Comparison of ENCODE assay signal across 18 cellular contexts in the genomic region with DNA sequence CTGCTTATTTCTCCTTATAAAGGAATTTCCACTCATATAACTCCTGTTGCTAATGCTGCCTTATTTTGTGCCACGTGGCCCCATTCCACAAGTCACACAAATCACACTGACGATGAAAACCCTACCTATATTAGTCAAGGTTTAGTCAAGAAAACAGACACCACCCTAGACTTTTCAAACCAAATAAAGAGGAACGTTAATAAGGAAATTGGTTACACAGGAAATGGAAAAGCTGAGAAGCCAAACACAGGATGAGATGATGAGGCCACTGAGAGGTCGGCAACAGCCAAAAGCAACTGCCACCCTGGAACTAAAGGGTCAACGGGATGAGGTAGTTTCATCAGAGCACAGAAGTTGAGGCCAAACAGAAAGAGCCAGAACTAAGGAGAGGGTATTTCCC. TPM values are rescaled to one million over a fixed set of nuclear protein-coding genes. Genes with fewer than 3 reads are reported as not detected.
DNase-seq lines count a peak whose midpoint lies in the region; ATAC-seq, FAIRE-seq and TF ChIP-seq lines count a peak whose summit lies in the region.
"Had no signal": no experiment of that assay in that cellular context is flagged by ENCODE, and none has a peak within 500 bp of the region (broad histone marks: within the 10 kb centered on the region; RNA-seq: fewer than 3 reads in every experiment).

No MANE protein-coding gene starts in this region.

- H3F3A ChIP-seq in PC-3 (ENCODE audit: low read length, unreplicated experiment), result no peaks in the 10 kb centered on the region

- no peak for TF ChIP-seq CTCF in PC-3 (conservative IDR thresholded peaks at IDR 0.05; ENCODE audit: low read depth, low read length)
- TF ChIP-seq CTCF in endothelial cell of umbilical vein (IDR thresholded peaks at IDR 0.05; ENCODE audit: extremely low read depth in 1 of 2, insufficient read depth in 1 of 2, low read depth in 1 of 2, low read length in 2 of 2), result no peak

- H3K36me3 ChIP-seq in BLaER1, result no peaks in the 10 kb centered on the region
- H3K36me3 ChIP-seq in PC-3 (ENCODE audit: low read depth, low read length), result no peaks in the 10 kb centered on the region
- H3K36me3 ChIP-seq in endothelial cell of umbilical vein (ENCODE audit: control insufficient read depth in 2 of 2, extremely low read depth in 1 of 2, insufficient read depth in 2 of 2, low read length in 2 of 2), result no peaks in the 10 kb centered on the region

- CTCF ChIA-PET in PC-3 (lab: Charles Lee) (no interaction called here), endothelial cell of umbilical vein (lab: Charles Lee) (interaction anchor here (1.5 kb wide), 1 partner anchor 38 kb away, joined by 5 read pairs; no protein-coding TSS in a partner anchor)

- H3K4me2 ChIP-seq in BLaER1 (peak overlapping the region; percentile 64), PC-3 (ENCODE audit: low read length) (no peak overlapping the region), endothelial cell of umbilical vein (ENCODE audit: insufficient read depth, low read length) (no peak overlapping the region)

- intact Hi-C loops in PC-3 (cut with micrococcal nuclease), result no loop called here
- intact Hi-C loops in endothelial cell of umbilical vein (cut with micrococcal nuclease), result no loop called here

- no peak for TF ChIP-seq POLR2A in endothelial cell of umbilical vein (IDR thresholded peaks at IDR 0.05; ENCODE audit: low read depth, low read length)

- no peak for FAIRE-seq in endothelial cell of umbilical vein (lab: Jason Lieb, UNC)
- FAIRE-seq: colon, G401.6, GM18507, H54 had no signal

- H3K9ac ChIP-seq in BLaER1, result no peak overlapping the region
- no peak overlapping the region; the same call in 1 of the 2 replicates for H3K9ac ChIP-seq in PC-3 (ENCODE audit: low read length)
- no peak overlapping the region for H3K9ac ChIP-seq in endothelial cell of umbilical vein (replicated peaks; ENCODE audit: extremely low read depth, insufficient read depth, low read length)

- H3K27ac ChIP-seq in BLaER1 (peak overlapping the region; percentile 67), PC-3 (ENCODE audit: low read length) (peak overlapping the region; percentile 48), endothelial cell of umbilical vein (ENCODE audit: insufficient read depth, low read depth, low read length) (no peak overlapping the region)

- H3K27me3 ChIP-seq in BLaER1 (no peaks in the 10 kb centered on the region), PC-3 (ENCODE audit: low read length) (no peaks in the 10 kb centered on the region), endothelial cell of umbilical vein (ENCODE audit: control insufficient read depth in 2 of 2, insufficient read depth in 2 of 2, low read length in 2 of 2) (no peaks in the 10 kb centered on the region)

- BruUV-seq in PC-3 (replicated peaks; lab: Mats Ljungman, UMichigan), result no TSS peak
- BruUV-seq in endothelial cell of umbilical vein (replicated peaks; lab: Mats Ljungman, UMichigan), result no TSS peak

- H2AFZ ChIP-seq in PC-3 (ENCODE audit: low read length) (peak overlapping the region; percentile 34; the same call in 1 of the 2 replicates), endothelial cell of umbilical vein (ENCODE audit: low read depth, low read length) (peak overlapping the region; percentile 23)

- POLR2A ChIA-PET in PC-3 (lab: Charles Lee; ENCODE audit: unreplicated experiment) (no interaction called here), endothelial cell of umbilical vein (lab: Charles Lee) (no interaction called here)

- H3K79me2 ChIP-seq in PC-3 (ENCODE audit: low read length), result no peaks in the 10 kb centered on the region
- no peaks in the 10 kb centered on the region for H3K79me2 ChIP-seq in endothelial cell of umbilical vein (ENCODE audit: control insufficient read depth, insufficient read depth, low read length)

- no peaks in the 10 kb centered on the region for H3K9me2 ChIP-seq in PC-3 (replicated peaks; ENCODE audit: low read length)

- DNase-seq in ELR (ENCODE audit: low read depth) (peak; percentile 4), PC-3 (peak; percentile 44), endothelial cell of umbilical vein (ENCODE audit: low read depth, low spot score) (peak; percentile 33), hepatic stellate cell (ENCODE audit: low spot score) (no peak), NCI-H1048 (lab: John Stamatoyannopoulos, UW) (no peak)
- DNase-seq: activated CD8-positive, alpha-beta memory T cell treated with anti-CD3 and anti-CD28 coated beads, Interleukin-2, amount 50 U/mL, for 4 hours; CD8-positive, alpha-beta T cell; NCI-H1092; nucleus accumbens; substantia nigra; T1000 had no signal

- H4K20me1 ChIP-seq in BLaER1 (no peaks in the 10 kb centered on the region), PC-3 (ENCODE audit: low read length) (no peaks in the 10 kb centered on the region), endothelial cell of umbilical vein (replicated peaks; ENCODE audit: control insufficient read depth, extremely low read depth, insufficient read depth, low read length) (no peaks in the 10 kb centered on the region)

- peaks cover 20% of the 10 kb centered on the region for H3K4me1 ChIP-seq in BLaER1
- peaks cover 17% of the 10 kb centered on the region for H3K4me1 ChIP-seq in PC-3 (ENCODE audit: insufficient read depth, low read length)
- no peaks in the 10 kb centered on the region for H3K4me1 ChIP-seq in endothelial cell of umbilical vein (ENCODE audit: control insufficient read depth, extremely low read depth, insufficient read depth, low read length)

- dilution Hi-C loops in endothelial cell of umbilical vein (cut with MboI; ENCODE audit: extremely low pct_ligation_motif_present, low sequenced_read_pairs), result no loop called here

- ATAC-seq in PC-3, result peak; percentile 49
- ATAC-seq in GM21825 (IDR thresholded peaks at IDR 0.05; ENCODE audit: unreplicated experiment), result no peak
- ATAC-seq: CD8-positive, alpha-beta T cell had no signal

- H3K9me3 ChIP-seq in BLaER1 (peaks cover 6% of the 10 kb centered on the region; the same call in 1 of the 2 replicates), PC-3 (ENCODE audit: low read length) (no peaks in the 10 kb centered on the region), endothelial cell of umbilical vein (replicated peaks; ENCODE audit: control insufficient read depth, insufficient read depth, low read length) (no peaks in the 10 kb centered on the region)

- no peaks in the 10 kb centered on the region for H3K9me1 ChIP-seq in endothelial cell of umbilical vein (replicated peaks; ENCODE audit: control insufficient read depth, extremely low read depth, insufficient read depth, low read length)

- peak overlapping the region; percentile 1; the same call in 1 of the 2 replicates for H3K4me3 ChIP-seq in BLaER1
- H3K4me3 ChIP-seq in PC-3 (ENCODE audit: low read length), result no peak overlapping the region
- H3K4me3 ChIP-seq in endothelial cell of umbilical vein (replicated peaks in 1 of 3; ENCODE audit: insufficient read depth in 1 of 3, low read depth in 1 of 3, low read length in 3 of 3), result no peak overlapping the region

TF ChIP-seq in endothelial cell of umbilical vein, 7 proteins besides CTCF, POLR2A, EP300 and RAD21:
- TF ChIP-seq GATA2 (IDR thresholded peaks at IDR 0.05; ENCODE audit: insufficient read depth, insufficient read length, low read depth, low read length), result no peak
- TF ChIP-seq MYC (IDR thresholded peaks at IDR 0.05; ENCODE audit: low read depth, low read length), result no peak
- TF ChIP-seq EZH2 (IDR thresholded peaks at IDR 0.05; ENCODE audit: borderline replicate concordance, low read depth, low read length, severe bottlenecking), result no peak
- no peak for TF ChIP-seq JUN (IDR thresholded peaks at IDR 0.05; ENCODE audit: borderline replicate concordance, insufficient read depth, insufficient read length, low read depth)
- no peak for TF ChIP-seq FOS (IDR thresholded peaks at IDR 0.05; ENCODE audit: borderline replicate concordance, insufficient read depth, low read length)
- TF ChIP-seq POLR2AphosphoS5 (IDR thresholded peaks at IDR 0.05; ENCODE audit: insufficient read depth, low read depth, low read length), result no peak
- TF ChIP-seq, protein P1, sequence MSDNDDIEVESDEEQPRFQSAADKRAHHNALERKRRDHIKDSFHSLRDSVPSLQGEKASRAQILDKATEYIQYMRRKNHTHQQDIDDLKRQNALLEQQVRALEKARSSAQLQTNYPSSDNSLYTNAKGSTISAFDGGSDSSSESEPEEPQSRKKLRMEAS (IDR thresholded peaks at IDR 0.05; ENCODE audit: insufficient read depth, insufficient read length), result no peak

RNA-seq across cellular contexts. Expression of gene ALOX12, which starts 47.3 kb away (rescaled TPM):
- total RNA-seq in PC-3 (2014; rRNA removed) (not detected in 2 replicates), endothelial cell of umbilical vein (not detected in 2 replicates)
- polyA plus RNA-seq in endothelial cell of umbilical vein, result not detected in 2 replicates
- polyA plus RNA-seq in endothelial cell of umbilical vein (2011; cell fraction: cytosol; rRNA removed), result 0.03 TPM in 1 of 2 replicates, not detected in the other
- not detected in 2 replicates for polyA plus RNA-seq in endothelial cell of umbilical vein (2011; cell fraction: nucleus; rRNA removed)
- polyA plus RNA-seq in endothelial cell of umbilical vein (2012), result 0.16 and 0.52 TPM in 2 replicates
- polyA minus RNA-seq in endothelial cell of umbilical vein, result not detected in 2 replicates
- polyA minus RNA-seq in endothelial cell of umbilical vein (2011; cell fraction: cytosol; rRNA and poly(A)+ RNA removed), result not detected
- polyA minus RNA-seq in endothelial cell of umbilical vein (2011; cell fraction: nucleus; rRNA and poly(A)+ RNA removed), result not detected in 2 replicates
- total RNA-seq: CD8-positive, alpha-beta T cell; skeletal muscle tissue had no signal

Comparison
In these comparisons a context has a peak if more than half of its experiments do, and no peak if none do; other contexts are left out.
1. DNase-seq: peak in ELR (single experiment), PC-3 (single experiment) and endothelial cell of umbilical vein (single experiment); none in hepatic stellate cell (single experiment) and NCI-H1048 (single experiment).